In genomic region chr5:126877569-126877968, GRCh38 we compare ENCODE assay signal across 35 cellular contexts.
"Had no signal": no experiment of that assay in that cellular context is flagged by ENCODE, and none has a peak within 500 bp of the region (broad histone marks: within the 10 kb centered on the region; RNA-seq: fewer than 3 reads in every experiment).

No MANE protein-coding gene starts in this region.

- H3K4me1 Mint-ChIP-seq: activated B cell treated with CpG ODN at 0.5 μM for 24 hours; activated naive CD4-positive, alpha-beta T cell treated with anti-CD3 and anti-CD28 coated beads, Interleukin-2, amount 50 U/mL, for 24 hours; activated naive CD8-positive, alpha-beta T cell treated with anti-CD3 and anti-CD28 coated beads, Interleukin-2, amount 10 ng/mL, durations not matched to agents 7 days and 5 days had no signal

- H3K27ac Mint-ChIP-seq: activated B cell treated with CpG ODN at 0.5 μM for 24 hours; activated CD4-positive, alpha-beta memory T cell treated with anti-CD3 and anti-CD28 coated beads for 36 hours; activated naive CD4-positive, alpha-beta T cell treated with anti-CD3 and anti-CD28 coated beads, Interleukin-2, amount 50 U/mL, for 24 hours; activated naive CD8-positive, alpha-beta T cell treated with anti-CD3 and anti-CD28 coated beads, Interleukin-2, amount 10 ng/mL, durations not matched to agents 7 days and 5 days; T-helper 1 cell treated with Interleukin-12 subunit alpha and Interleukin-12 subunit beta and Interleukin-4 antibody, amounts not matched to agents 30 μg/mL and 1 μg/mL, for 36 hours; T-helper 2 cell treated with Interferon-gamma antibody and Interleukin-4, amounts not matched to agents 5 μg/mL and 100 μg/mL, for 36 hours had no signal

- H3K9me2 ChIP-seq: SK-N-SH had no signal

- H3K27me3 ChIP-seq: ascending aorta, breast epithelium, Peyer's patch, SJSA1 had no signal

- H3K4me3 Mint-ChIP-seq: activated B cell treated with CpG ODN at 0.5 μM for 24 hours; activated CD4-positive, alpha-beta memory T cell treated with anti-CD3 and anti-CD28 coated beads for 36 hours; activated naive CD4-positive, alpha-beta T cell treated with anti-CD3 and anti-CD28 coated beads, Interleukin-2, amount 50 U/mL, for 24 hours; activated naive CD8-positive, alpha-beta T cell treated with anti-CD3 and anti-CD28 coated beads, Interleukin-2, amount 10 ng/mL, durations not matched to agents 7 days and 5 days; T-helper 1 cell treated with Interleukin-12 subunit alpha and Interleukin-12 subunit beta and Interleukin-4 antibody, amounts not matched to agents 30 μg/mL and 1 μg/mL, for 36 hours; T-helper 2 cell treated with Interferon-gamma antibody and Interleukin-4, amounts not matched to agents 5 μg/mL and 100 μg/mL, for 36 hours had no signal

- H3K27me3 Mint-ChIP-seq: activated B cell treated with CpG ODN at 0.5 μM for 24 hours; activated CD4-positive, alpha-beta memory T cell treated with anti-CD3 and anti-CD28 coated beads for 36 hours; activated naive CD4-positive, alpha-beta T cell treated with anti-CD3 and anti-CD28 coated beads, Interleukin-2, amount 50 U/mL, for 24 hours; activated naive CD8-positive, alpha-beta T cell treated with anti-CD3 and anti-CD28 coated beads, Interleukin-2, amount 10 ng/mL, durations not matched to agents 7 days and 5 days had no signal

- H3K36me3 ChIP-seq: ascending aorta, breast epithelium, Peyer's patch, SJSA1 had no signal

- H3K27ac ChIP-seq: ascending aorta, breast epithelium, Peyer's patch, SJSA1 had no signal

- H3K4me1 ChIP-seq: ascending aorta, breast epithelium, Peyer's patch had no signal

- ATAC-seq: PC-3 had no signal

- H3K4me2 ChIP-seq: SK-N-SH had no signal

- H3K4me3 ChIP-seq: ascending aorta, breast epithelium, Peyer's patch, SJSA1 had no signal

- H3K36me3 Mint-ChIP-seq: activated CD4-positive, alpha-beta memory T cell treated with anti-CD3 and anti-CD28 coated beads for 36 hours had no signal

- H3K9me3 ChIP-seq: ascending aorta, breast epithelium, Peyer's patch, SJSA1, SK-N-SH had no signal

- H3K9me3 Mint-ChIP-seq: activated B cell treated with CpG ODN at 0.5 μM for 24 hours; activated CD4-positive, alpha-beta memory T cell treated with anti-CD3 and anti-CD28 coated beads for 36 hours; activated naive CD4-positive, alpha-beta T cell treated with anti-CD3 and anti-CD28 coated beads, Interleukin-2, amount 50 U/mL, for 24 hours; activated naive CD8-positive, alpha-beta T cell treated with anti-CD3 and anti-CD28 coated beads, Interleukin-2, amount 10 ng/mL, durations not matched to agents 7 days and 5 days; T-helper 1 cell treated with Interleukin-12 subunit alpha and Interleukin-12 subunit beta and Interleukin-4 antibody, amounts not matched to agents 30 μg/mL and 1 μg/mL, for 36 hours; T-helper 2 cell treated with Interferon-gamma antibody and Interleukin-4, amounts not matched to agents 5 μg/mL and 100 μg/mL, for 36 hours had no signal

- DNase-seq: activated B cell treated with CpG ODN at 0.5 μM for 24 hours; activated CD4-positive, alpha-beta memory T cell treated with anti-CD3 and anti-CD28 coated beads for 36 hours; activated CD4-positive, alpha-beta T cell treated with anti-CD3 and anti-CD28 coated beads for 4 hours; activated CD4-positive, alpha-beta T cell treated with anti-CD3 and anti-CD28 coated beads, Interleukin-2, amount 50 U/mL, for 1 hour; activated CD4-positive, CD25-positive, alpha-beta regulatory T cell treated with anti-CD3 and anti-CD28 coated beads, Interleukin-2, amount 50 U/mL, for 72 hours; activated CD8-positive, alpha-beta memory T cell treated with anti-CD3 and anti-CD28 coated beads, Interleukin-2, amount 50 U/mL, for 4 hours; activated effector memory CD4-positive, alpha-beta T cell treated with Interleukin-2 at 50 U/mL for 16 hours; activated naive CD4-positive, alpha-beta T cell treated with Interleukin-2 at 50 U/mL for 16 hours; activated naive CD8-positive, alpha-beta T cell treated with anti-CD3 and anti-CD28 coated beads, Interleukin-2, amount 10 ng/mL, durations not matched to agents 7 days and 5 days; activated T-cell treated with anti-CD3 and anti-CD28 coated beads, Interleukin-2, amount 50 U/mL, for 48 hours; amygdala; central memory CD4-positive, alpha-beta T cell; Karpas-422; NCI-H1048; NCI-H1417; NCI-H146; NCI-H187; NCI-H2029 treated with DMSO at 0.1 percent for 48 hours; NCI-H2107; NCI-H2171; NCI-H510A; NCI-H526; NCI-H748 treated with DMSO at 0.1 percent for 48 hours; NK-92 treated with Interleukin-12 subunit alpha and Interleukin-12 subunit beta, amount 100 ng/mL, for 24 hours; PC-3; Peyer's patch; RPMI8226; SHP77 treated with DMSO at 0.1 percent for 48 hours; SK-N-SH had no signal
